Comparison of ENCODE assay signal across 8 cellular contexts in the genomic region with DNA sequence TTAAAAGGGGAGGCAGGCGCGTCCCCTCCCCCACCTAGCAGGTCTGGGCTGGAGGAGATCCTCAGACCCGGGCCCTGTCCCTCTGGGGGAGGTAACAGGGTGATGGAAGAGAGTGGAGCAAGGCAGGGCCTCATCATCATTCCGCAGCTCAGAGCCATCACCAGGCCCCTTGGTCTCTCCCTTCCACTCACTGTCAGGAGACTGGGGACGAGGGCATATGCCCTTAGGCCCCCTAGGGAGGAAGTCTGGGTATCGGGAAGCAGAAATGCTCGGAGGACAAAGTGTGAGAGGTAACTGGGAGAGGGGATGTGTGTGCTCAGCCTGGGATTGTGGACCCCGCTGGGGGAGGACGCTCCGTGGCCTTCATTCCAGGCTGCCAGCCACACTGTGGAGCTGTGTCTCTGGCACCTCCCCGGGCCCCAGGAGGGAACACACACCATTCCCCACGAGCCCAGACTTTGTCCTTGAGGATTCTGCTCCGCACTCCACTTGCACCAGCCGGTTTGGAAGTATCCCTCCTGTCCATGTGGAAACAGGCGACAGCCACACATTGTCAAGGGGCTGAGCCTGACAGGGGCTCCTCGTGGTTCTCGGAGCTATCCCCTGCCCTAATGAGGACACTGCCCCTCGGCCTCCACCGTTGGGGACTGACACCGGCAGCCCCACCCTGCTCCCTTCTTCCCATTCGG. TPM values are rescaled to one million over a fixed set of nuclear protein-coding genes. Genes with fewer than 3 reads are reported as not detected.
DNase-seq lines count a peak whose midpoint lies in the region; ATAC-seq and TF ChIP-seq lines count a peak whose summit lies in the region.

No MANE protein-coding gene starts in this region.

- H3K4me3 Mint-ChIP-seq in natural killer cell = peak overlapping the region; percentile 70

- H3K27ac ChIP-seq in DND-41 (ENCODE audit: low read length) = peak overlapping the region; percentile 34; the same call in 1 of the 2 replicates
- no peak overlapping the region for H3K27ac ChIP-seq in duodenal mucosa (ENCODE audit: low read depth, low read length)

- H3K4me3 ChIP-seq in DND-41 (ENCODE audit: low read depth in 1 of 2, low read length in 2 of 2) = peak overlapping the region; percentile 28 to 79; a peak in 3 of 4 replicates
- H3K4me3 ChIP-seq in duodenal mucosa (ENCODE audit: low read depth in 1 of 2, low read length in 2 of 2) = peak overlapping the region; percentile 38 to 51

- no peak for DNase-seq in DND-41
- DNase-seq in NCI-H2227 (lab: John Stamatoyannopoulos, UW; ENCODE audit: unreplicated experiment) = peak; percentile 32
- no peak for DNase-seq in natural killer cell
- DNase-seq in stimulated activated CD4-positive, alpha-beta T cell treated with anti-CD3 and anti-CD28 coated beads, Interleukin-2, amount 100 ng/mL, for 48 hours = no peak

- H3K27ac Mint-ChIP-seq in natural killer cell = peak overlapping the region in 1 of 2 donors; percentile 80

- peak overlapping the region; percentile 93 for H2AFZ ChIP-seq in DND-41 (ENCODE audit: low read depth, low read length)

- H4K20me1 ChIP-seq in DND-41 (ENCODE audit: insufficient read depth, low read length) = no peaks in the 10 kb centered on the region; the same call in 1 of the 2 replicates

- H3K36me3 ChIP-seq in DND-41 (ENCODE audit: insufficient read depth, low read length) (peaks cover 20% of the 10 kb centered on the region), duodenal mucosa (ENCODE audit: control insufficient read depth in 1 of 2, insufficient read depth in 2 of 2, low read length in 2 of 2) (peaks cover 14 to 19% of the 10 kb centered on the region in 2 donors)

- H3K9ac ChIP-seq in DND-41 (ENCODE audit: low read depth, low read length) (peak overlapping the region; percentile 62), duodenal mucosa (ENCODE audit: low read depth in 1 of 2, low read length in 2 of 2) (no peak overlapping the region)

- no peaks in the 10 kb centered on the region for H3K27me3 ChIP-seq in DND-41 (ENCODE audit: insufficient read depth, low read length, poor library complexity)
- peaks cover 0 to 3% of the 10 kb centered on the region in 2 donors for H3K27me3 ChIP-seq in duodenal mucosa (ENCODE audit: control insufficient read depth in 1 of 2, insufficient read depth in 2 of 2, low read length in 2 of 2)

- H3K9me3 Mint-ChIP-seq in natural killer cell = no peaks in the 10 kb centered on the region

- intact Hi-C loops in natural killer cell (cut with micrococcal nuclease) = loop anchor here (2.0 kb wide), 1 partner anchor 43 kb away; no protein-coding TSS in a partner anchor

- no peaks in the 10 kb centered on the region for H3K9me3 ChIP-seq in DND-41 (ENCODE audit: insufficient read depth, low read length, severe bottlenecking)
- H3K9me3 ChIP-seq in duodenal mucosa (ENCODE audit: control insufficient read depth in 1 of 2, low read length in 2 of 2) = no peaks in the 10 kb centered on the region

- H3K4me1 ChIP-seq in DND-41 (ENCODE audit: insufficient read depth, low read length) (peaks cover 28% of the 10 kb centered on the region), duodenal mucosa (ENCODE audit: control insufficient read depth in 1 of 2, insufficient read depth in 2 of 2, low read length in 2 of 2) (peaks cover 0 to 7% of the 10 kb centered on the region in 2 donors)

- ATAC-seq in DND-41 (ENCODE audit: insufficient read depth, low read depth) (peak; percentile 2; the same call in 1 of the 3 replicates), natural killer cell (no peak), GM19395 (IDR thresholded peaks at IDR 0.05; ENCODE audit: unreplicated experiment) (no peak), HG02610 (IDR thresholded peaks at IDR 0.05; ENCODE audit: unreplicated experiment) (no peak), GM19463 (IDR thresholded peaks at IDR 0.05; ENCODE audit: unreplicated experiment) (no peak)

- H3K27me3 Mint-ChIP-seq in natural killer cell (ENCODE audit: low read depth in 2 of 2) = peaks cover 0 to 5% of the 10 kb centered on the region in 2 donors

- no peaks in the 10 kb centered on the region for H3K79me2 ChIP-seq in DND-41 (ENCODE audit: insufficient read depth, low read length)

- peak overlapping the region; percentile 99 for H3K4me2 ChIP-seq in DND-41 (ENCODE audit: insufficient read depth, low read length)

- H3K36me3 Mint-ChIP-seq in natural killer cell = peaks cover 14% of the 10 kb centered on the region

- TF ChIP-seq CTCF in DND-41 (IDR thresholded peaks at IDR 0.05; ENCODE audit: borderline replicate concordance, extremely low read depth, low read length, poor library complexity, severe bottlenecking) = no peak
- TF ChIP-seq CTCF in natural killer cell (IDR thresholded peaks at IDR 0.05) = no peak

- H3K4me1 Mint-ChIP-seq in natural killer cell = peaks cover 6 to 33% of the 10 kb centered on the region in 2 donors

RNA-seq across cellular contexts. Expression of a gene that starts 0.8 kb away (rescaled TPM):
- total RNA-seq in natural killer cell = under 1 TPM; 0.28 to 0.79 (median 0.66) TPM

RNA-seq across cellular contexts. Expression of a gene that starts 25.6 kb away (rescaled TPM):
- 100 to 1,000 TPM in 1 of 3 donors, 10 to 100 TPM in 2; 52.1 to 137 (median 84.8) TPM for total RNA-seq in natural killer cell
